In the genomic region with DNA sequence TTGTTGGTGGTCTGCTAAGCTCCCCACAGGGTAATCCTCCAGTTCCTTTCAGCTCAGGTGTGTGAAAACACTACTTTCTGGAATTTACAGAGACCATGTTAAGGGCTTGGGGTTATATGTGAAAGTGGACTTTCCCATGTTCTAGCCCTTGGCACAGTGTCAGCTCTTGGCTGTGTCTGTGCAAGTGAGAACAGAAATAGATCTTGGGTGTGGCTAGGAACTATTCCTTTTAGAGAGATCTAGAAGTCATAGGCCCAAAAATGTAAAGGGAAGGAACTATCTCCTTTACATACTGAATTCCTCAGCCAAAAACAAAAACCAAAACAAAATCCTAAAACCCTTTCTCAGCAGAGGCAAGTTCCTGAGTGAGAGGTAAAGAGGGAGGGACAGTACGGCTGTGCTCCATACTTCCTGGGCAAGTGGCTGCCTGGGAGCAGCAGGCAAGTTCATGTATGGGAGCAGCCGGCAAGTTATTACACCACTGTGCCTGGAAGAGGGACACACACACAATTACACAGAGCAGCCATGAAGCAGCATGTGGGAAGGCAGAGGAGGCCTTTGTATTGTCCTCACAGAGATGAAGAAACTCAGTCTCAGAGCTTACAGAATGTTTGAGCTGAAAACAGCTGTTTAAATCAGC, we compare ENCODE assay signal across 10 cellular contexts. TPM values are rescaled to one million over a fixed set of nuclear protein-coding genes. Genes with fewer than 3 reads are reported as not detected.
A peak's percentile ranks its signal among the peaks of the same experiment; 100 is the strongest.
DNase-seq lines count a peak whose midpoint lies in the region; ATAC-seq and TF ChIP-seq lines count a peak whose summit lies in the region.
"Had no signal": no experiment of that assay in that cellular context is flagged by ENCODE, and none has a peak within 500 bp of the region (broad histone marks: within the 10 kb centered on the region; RNA-seq: fewer than 3 reads in every experiment).

No MANE protein-coding gene starts in this region.

- no peaks in the 10 kb centered on the region for H3K27me3 ChIP-seq in mesenchymal stem cell (ENCODE audit: control insufficient read depth in 1 of 2, insufficient read depth in 1 of 2, low read length in 2 of 2)
- no peaks in the 10 kb centered on the region for H3K27me3 ChIP-seq in upper lobe of left lung

- H3K36me3 Mint-ChIP-seq in activated naive CD4-positive, alpha-beta T cell treated with anti-CD3 and anti-CD28 coated beads, Interleukin-2, amount 50 U/mL, for 24 hours: peaks cover 9% of the 10 kb centered on the region
- peaks cover 65% of the 10 kb centered on the region for H3K36me3 Mint-ChIP-seq in activated naive CD4-positive, alpha-beta T cell treated with anti-CD3 and anti-CD28 coated beads, Interleukin-2, amount 10 ng/mL, durations not matched to agents 7 days and 5 days

- H3K9ac ChIP-seq in mesenchymal stem cell (ENCODE audit: low read length): peak overlapping the region; percentile 56

- no peaks in the 10 kb centered on the region for H3K4me1 Mint-ChIP-seq in activated naive CD4-positive, alpha-beta T cell treated with anti-CD3 and anti-CD28 coated beads, Interleukin-2, amount 50 U/mL, for 24 hours
- H3K4me1 Mint-ChIP-seq in activated naive CD4-positive, alpha-beta T cell treated with anti-CD3 and anti-CD28 coated beads, Interleukin-2, amount 10 ng/mL, durations not matched to agents 7 days and 5 days: peaks cover 3% of the 10 kb centered on the region

- H3K9me3 Mint-ChIP-seq in activated naive CD4-positive, alpha-beta T cell treated with anti-CD3 and anti-CD28 coated beads, Interleukin-2, amount 50 U/mL, for 24 hours: no peaks in the 10 kb centered on the region
- H3K9me3 Mint-ChIP-seq in activated naive CD4-positive, alpha-beta T cell treated with anti-CD3 and anti-CD28 coated beads, Interleukin-2, amount 10 ng/mL, durations not matched to agents 7 days and 5 days: no peaks in the 10 kb centered on the region

- H3K4me1 ChIP-seq in mesenchymal stem cell (ENCODE audit: control insufficient read depth, insufficient read depth, low read depth, low read length) (peaks cover 8% of the 10 kb centered on the region), upper lobe of left lung (peaks cover 9 to 26% (median 20%) of the 10 kb centered on the region in 4 donors)

- TF ChIP-seq POLR2A in upper lobe of left lung (IDR thresholded peaks at IDR 0.05): no peak

- H3K27me3 Mint-ChIP-seq in activated naive CD4-positive, alpha-beta T cell treated with anti-CD3 and anti-CD28 coated beads, Interleukin-2, amount 50 U/mL, for 24 hours: no peaks in the 10 kb centered on the region
- no peaks in the 10 kb centered on the region for H3K27me3 Mint-ChIP-seq in activated naive CD4-positive, alpha-beta T cell treated with anti-CD3 and anti-CD28 coated beads, Interleukin-2, amount 10 ng/mL, durations not matched to agents 7 days and 5 days

- DNase-seq in activated naive CD4-positive, alpha-beta T cell treated with anti-CD3 and anti-CD28 coated beads, Interleukin-2, amount 10 ng/mL, durations not matched to agents 7 days and 5 days: no peak
- DNase-seq in epithelial cell of prostate (ENCODE audit: low read depth, low spot score): no peak
- no peak for DNase-seq in mesenchymal stem cell
- peak in 1 of 2 donors; percentile 54 for DNase-seq in upper lobe of left lung
- DNase-seq in NOMO-1 (lab: John Stamatoyannopoulos, UW; ENCODE audit: unreplicated experiment in 2 of 2): no peak
- DNase-seq: AML-193, NCI-H1092 had no signal

- no peak overlapping the region for H3K18ac ChIP-seq in mesenchymal stem cell (ENCODE audit: low read depth in 1 of 2, low read length in 2 of 2)

- H3K36me3 ChIP-seq in mesenchymal stem cell (ENCODE audit: control insufficient read depth in 1 of 2, insufficient read depth in 2 of 2, low read depth in 1 of 2, low read length in 2 of 2) (peaks cover 86 to 90% of the 10 kb centered on the region in 2 experiments), upper lobe of left lung (peaks cover 30 to 100% (median 86%) of the 10 kb centered on the region in 4 donors)

- H3K4me3 Mint-ChIP-seq in activated naive CD4-positive, alpha-beta T cell treated with anti-CD3 and anti-CD28 coated beads, Interleukin-2, amount 50 U/mL, for 24 hours: no peak overlapping the region
- H3K4me3 Mint-ChIP-seq in activated naive CD4-positive, alpha-beta T cell treated with anti-CD3 and anti-CD28 coated beads, Interleukin-2, amount 10 ng/mL, durations not matched to agents 7 days and 5 days: no peak overlapping the region

- no peak overlapping the region for H2AK5ac ChIP-seq in mesenchymal stem cell (ENCODE audit: low read length, severe bottlenecking)

- peaks cover 24% of the 10 kb centered on the region for H3K79me1 ChIP-seq in mesenchymal stem cell (replicated peaks; ENCODE audit: low read length, poor library complexity, severe bottlenecking)

- no peak overlapping the region for H3K4ac ChIP-seq in mesenchymal stem cell (ENCODE audit: low read depth in 1 of 2, low read length in 2 of 2)

- no peak overlapping the region for H2BK120ac ChIP-seq in mesenchymal stem cell (ENCODE audit: low read depth, low read length)

- no peak overlapping the region for H3K4me2 ChIP-seq in mesenchymal stem cell (ENCODE audit: low read length, poor library complexity, severe bottlenecking)

- H2BK12ac ChIP-seq in mesenchymal stem cell (ENCODE audit: low read length in 2 of 2): peak overlapping the region in 1 of 2 experiments; percentile 49

- no peak for TF ChIP-seq CTCF in upper lobe of left lung (IDR thresholded peaks at IDR 0.05)

- H3K14ac ChIP-seq in mesenchymal stem cell (ENCODE audit: low read length in 2 of 2): no peak overlapping the region

- peak overlapping the region; percentile 30 for H3K27ac Mint-ChIP-seq in activated naive CD4-positive, alpha-beta T cell treated with anti-CD3 and anti-CD28 coated beads, Interleukin-2, amount 50 U/mL, for 24 hours
- H3K27ac Mint-ChIP-seq in activated naive CD4-positive, alpha-beta T cell treated with anti-CD3 and anti-CD28 coated beads, Interleukin-2, amount 10 ng/mL, durations not matched to agents 7 days and 5 days: no peak overlapping the region

- ATAC-seq in upper lobe of left lung (ENCODE audit: low FRiP score in 2 of 2) (peak in 1 of 2 donors; percentile 66), HG03432 (IDR thresholded peaks at IDR 0.05; ENCODE audit: unreplicated experiment) (no peak), GM21447 (IDR thresholded peaks at IDR 0.05; ENCODE audit: unreplicated experiment) (no peak)

- no peak overlapping the region for H2BK5ac ChIP-seq in mesenchymal stem cell (ENCODE audit: low read depth, low read length, poor library complexity, severe bottlenecking)

- H4K8ac ChIP-seq in mesenchymal stem cell (ENCODE audit: low read length): no peak overlapping the region

- H3K23ac ChIP-seq in mesenchymal stem cell (ENCODE audit: low read length in 2 of 2): no peak overlapping the region

- H3K9me3 ChIP-seq in mesenchymal stem cell (ENCODE audit: control insufficient read depth, low read length) (no peaks in the 10 kb centered on the region), upper lobe of left lung (no peaks in the 10 kb centered on the region)

- H2BK15ac ChIP-seq in mesenchymal stem cell (ENCODE audit: low read depth, poor library complexity, severe bottlenecking): no peak overlapping the region

- CTCF ChIA-PET in activated naive CD4-positive, alpha-beta T cell treated with anti-CD3 and anti-CD28 coated beads, Interleukin-2, amount 10 ng/mL, durations not matched to agents 7 days and 5 days (lab: Charles Lee): interaction anchor here (0.9 to 2.1 kb wide), 3 partner anchors 152 to 361 kb away, joined by 3 to 6 read pairs (median 5); no protein-coding TSS in a partner anchor

- H4K91ac ChIP-seq in mesenchymal stem cell (ENCODE audit: low read length): no peak overlapping the region

- WGBS in mesenchymal stem cell: 93% methylated on average over 1 of the region's 2 CpGs
- WGBS in upper lobe of left lung, 2 donors: 26 to 63% methylated on average over 2 of the region's 2 CpGs

- TF ChIP-seq EP300 in upper lobe of left lung (IDR thresholded peaks at IDR 0.05): no peak

- H3K27ac ChIP-seq in epithelial cell of prostate: peak overlapping the region; percentile 76
- H3K27ac ChIP-seq in mesenchymal stem cell (ENCODE audit: low read length, poor library complexity, severe bottlenecking): peak overlapping the region; percentile 3
- H3K27ac ChIP-seq in upper lobe of left lung: peak overlapping the region; percentile 37 to 78 (median 57)

- H2AFZ ChIP-seq in mesenchymal stem cell (ENCODE audit: low read depth, low read length): no peak overlapping the region

- H3K4me3 ChIP-seq in mesenchymal stem cell (ENCODE audit: insufficient read depth in 1 of 2, low read depth in 1 of 2, low read length in 2 of 2) (no peak overlapping the region), upper lobe of left lung (no peak overlapping the region)

RNA-seq across cellular contexts. Expression of a gene that starts 19.9 kb away (rescaled TPM):
- 3.9 TPM for polyA plus RNA-seq in mesenchymal stem cell (2013, experiment 1 of 2)
- 4.5 TPM for polyA plus RNA-seq in mesenchymal stem cell (2013, experiment 2 of 2)
- 10 to 100 TPM in 1 of 6 donors, 1 to 10 TPM in 5; 4.2 to 15.7 (median 7.1) TPM for total RNA-seq in upper lobe of left lung

RNA-seq across cellular contexts. Expression of a gene that starts 43.0 kb away (rescaled TPM):
- 27.9 TPM for polyA plus RNA-seq in mesenchymal stem cell (2013, experiment 1 of 2)
- polyA plus RNA-seq in mesenchymal stem cell (2013, experiment 2 of 2): 27.8 TPM
- 100 to 1,000 TPM in 2 of 6 donors, 10 to 100 TPM in 4; 28.1 to 190 (median 66.9) TPM for total RNA-seq in upper lobe of left lung

Comparison
In these comparisons a context has a peak if more than half of its experiments do, and no peak if none do; other contexts are left out.
1. H3K27ac ChIP-seq: peak in every context shown above with its lines; median percentile 76 in epithelial cell of prostate; 57 in upper lobe of left lung; 3 in mesenchymal stem cell.